Comparison of ENCODE assay signal across 8 cellular contexts in the genomic region with DNA sequence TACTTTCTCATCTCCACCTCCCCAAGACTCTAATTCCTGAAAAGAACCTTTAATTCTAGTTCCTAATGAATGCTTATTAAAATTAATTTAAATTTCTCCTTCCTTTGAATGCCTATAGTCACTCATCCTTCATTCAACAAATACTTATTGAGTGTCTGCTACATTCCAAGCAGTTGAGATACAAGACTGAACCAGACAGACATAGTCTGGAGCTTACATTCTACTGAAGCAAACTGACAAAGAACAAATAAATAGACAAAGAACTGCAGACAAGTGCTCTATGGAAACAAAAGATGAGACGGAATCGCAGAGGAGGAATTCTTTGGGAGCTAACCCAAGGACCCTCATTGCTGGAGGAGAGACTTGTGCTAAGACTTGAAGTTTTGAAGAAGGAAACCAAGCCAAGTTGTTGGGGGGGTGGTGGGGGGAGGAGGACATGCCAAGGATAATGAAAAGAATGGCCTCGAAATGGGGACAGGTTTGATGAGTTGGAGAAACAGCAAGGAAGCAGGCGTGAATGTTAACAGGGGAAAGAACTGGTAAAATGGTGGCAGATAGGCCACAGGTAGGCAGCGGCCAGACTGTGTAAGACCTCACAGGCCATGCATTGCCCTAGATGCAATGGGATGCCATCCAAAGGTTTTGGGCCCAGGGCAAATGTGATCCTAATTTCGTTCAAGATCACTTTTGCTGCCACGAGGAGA. TPM values are rescaled to one million over a fixed set of nuclear protein-coding genes. Genes with fewer than 3 reads are reported as not detected.
DNase-seq lines count a peak whose midpoint lies in the region; ATAC-seq, FAIRE-seq and TF ChIP-seq lines count a peak whose summit lies in the region.

No MANE protein-coding gene starts in this region.

- in situ Hi-C loops in IMR-90 (cut with MboI; ENCODE audit: low sequenced_read_pairs) = no loop called here

- H3K27ac ChIP-seq in IMR-90 (ENCODE audit: insufficient read depth, low read length) = peak overlapping the region; percentile 90
- H3K27ac ChIP-seq in breast epithelium = peak overlapping the region; percentile 93 to 95
- H3K27ac ChIP-seq in lower lobe of right lung = peak overlapping the region; percentile 92
- peak overlapping the region; percentile 90 for H3K27ac ChIP-seq in uterus

- no peak for FAIRE-seq in RCC 7860 (lab: Jason Lieb, UNC)

- no peak for TF ChIP-seq RAD21 in IMR-90 (IDR thresholded peaks at IDR 0.05; ENCODE audit: low read length)

- peak overlapping the region; percentile 61 for H3K23ac ChIP-seq in IMR-90 (ENCODE audit: low read depth, low read length)

- peak overlapping the region; percentile 90 for H2AK9ac ChIP-seq in IMR-90 (replicated peaks; ENCODE audit: low read depth, low read length, poor library complexity)

- H2BK15ac ChIP-seq in IMR-90 (ENCODE audit: low read depth, low read length) = no peak overlapping the region; the same call in 2 of the 3 replicates

- peak overlapping the region; percentile 72 for H3K4me3 ChIP-seq in IMR-90 (ENCODE audit: insufficient read depth, low read depth, low read length)
- peak overlapping the region; percentile 83 to 90 (median 85) for H3K4me3 ChIP-seq in breast epithelium
- H3K4me3 ChIP-seq in lower lobe of right lung = peak overlapping the region; percentile 93
- H3K4me3 ChIP-seq in uterus = peak overlapping the region; percentile 70 to 75

- H3K4me2 ChIP-seq in IMR-90 (ENCODE audit: low read depth, low read length) = peak overlapping the region; percentile 98

- H3K79me1 ChIP-seq in IMR-90 (ENCODE audit: low read depth in 1 of 2, low read length in 2 of 2) = peaks cover 21 to 53% of the 10 kb centered on the region in 2 experiments

- CTCF ChIA-PET in IMR-90 (lab: Yijun Ruan, JAX) = interaction anchor here (0.6 kb wide), 1 partner anchor 16 kb away, joined by 7 read pairs; no protein-coding TSS in a partner anchor

- peak overlapping the region; percentile 70 for H3K14ac ChIP-seq in IMR-90 (replicated peaks; ENCODE audit: low read depth, low read length)

- peak overlapping the region; percentile 78 for H2BK5ac ChIP-seq in IMR-90 (ENCODE audit: low read depth, low read length, poor library complexity, severe bottlenecking)

- ATAC-seq in IMR-90 (ENCODE audit: low read depth) (peak; percentile 15), lower lobe of right lung (peak in 1 of 2 donors; percentile 2)

- H2BK120ac ChIP-seq in IMR-90 (ENCODE audit: low read depth, low read length) = 0 out of 2 replicates have a peak overlapping the region, but pooled peaks have one; percentile 63

- peak overlapping the region; percentile 44; the same call in 1 of the 2 replicates for H3K56ac ChIP-seq in IMR-90 (ENCODE audit: extremely low read depth, insufficient read depth, low read length)

- peak overlapping the region; percentile 93 for H3K9ac ChIP-seq in IMR-90 (ENCODE audit: low read depth, low read length)

- H2BK20ac ChIP-seq in IMR-90 (ENCODE audit: low read depth, low read length) = no peak overlapping the region

- no peak for TF ChIP-seq CTCF in IMR-90 (conservative IDR thresholded peaks at IDR 0.05; ENCODE audit: low read depth, low read length)
- TF ChIP-seq CTCF in breast epithelium (IDR thresholded peaks at IDR 0.05) = no peak
- no peak for TF ChIP-seq CTCF in lower lobe of right lung (IDR thresholded peaks at IDR 0.05)
- TF ChIP-seq CTCF in uterus (IDR thresholded peaks at IDR 0.05) = no peak

- H3K9me3 ChIP-seq in IMR-90 (ENCODE audit: control insufficient read depth, insufficient read depth, low read length) = no peaks in the 10 kb centered on the region
- no peaks in the 10 kb centered on the region for H3K9me3 ChIP-seq in breast epithelium
- H3K9me3 ChIP-seq in lower lobe of right lung = no peaks in the 10 kb centered on the region
- H3K9me3 ChIP-seq in uterus = no peaks in the 10 kb centered on the region

- H4K8ac ChIP-seq in IMR-90 (ENCODE audit: low read depth in 2 of 2, low read length in 2 of 2) = peak overlapping the region; percentile 91 to 95

- H2AFZ ChIP-seq in IMR-90 (replicated peaks; ENCODE audit: low read length, poor library complexity) = peak overlapping the region; percentile 95

- peak overlapping the region; percentile 81 for H3K4ac ChIP-seq in IMR-90 (ENCODE audit: low read depth, low read length)

- peaks cover 17% of the 10 kb centered on the region for H3K36me3 ChIP-seq in IMR-90 (ENCODE audit: control insufficient read depth, insufficient read depth, low read length)
- H3K36me3 ChIP-seq in breast epithelium = no peaks in the 10 kb centered on the region
- peaks cover 38% of the 10 kb centered on the region for H3K36me3 ChIP-seq in lower lobe of right lung
- no peaks in the 10 kb centered on the region for H3K36me3 ChIP-seq in uterus

- H3K18ac ChIP-seq in IMR-90 (ENCODE audit: low read depth, low read length) = peak overlapping the region; percentile 33; the same call in 1 of the 2 replicates

- H3K27me3 ChIP-seq in IMR-90 (ENCODE audit: control insufficient read depth, insufficient read depth, low read length) = no peaks in the 10 kb centered on the region
- no peaks in the 10 kb centered on the region for H3K27me3 ChIP-seq in breast epithelium
- no peaks in the 10 kb centered on the region for H3K27me3 ChIP-seq in lower lobe of right lung (ENCODE audit: low read depth)
- H3K27me3 ChIP-seq in uterus = no peaks in the 10 kb centered on the region

- dilution Hi-C loops in IMR-90 (cut with HindIII; ENCODE audit: low sequenced_read_pairs, unreplicated experiment) = no loop called here

- peak overlapping the region; percentile 78 for H4K91ac ChIP-seq in IMR-90 (ENCODE audit: insufficient read depth, low read depth, low read length)

- peak overlapping the region; percentile 46 for H4K5ac ChIP-seq in IMR-90 (ENCODE audit: low read depth, low read length)

- H3K4me1 ChIP-seq in IMR-90 (ENCODE audit: control insufficient read depth, insufficient read depth, low read length) (peaks cover 3% of the 10 kb centered on the region; the same call in 1 of the 2 replicates), breast epithelium (peaks cover 4 to 12% of the 10 kb centered on the region in 2 donors), lower lobe of right lung (peaks cover 17% of the 10 kb centered on the region), uterus (peaks cover 0 to 13% of the 10 kb centered on the region in 2 donors)

- DNase-seq in AG20443 (ENCODE audit: low spot score) (peak; percentile 14), IMR-90 (peak; percentile 58), breast epithelium (ENCODE audit: low spot score in 2 of 2) (no peak), lower lobe of right lung (no peak), uterus (no peak), AG08396 (ENCODE audit: low spot score) (no peak), RCC 7860 (ENCODE audit: low spot score) (no peak)
- DNase-seq in stimulated activated CD4-positive, alpha-beta T cell treated with anti-CD3 and anti-CD28 coated beads, Interleukin-1b, Interleukin-23, amount 100 ng/mL, for 48 hours = no peak

- TF ChIP-seq POLR2A in IMR-90 (IDR thresholded peaks at IDR 0.05; ENCODE audit: low read depth, low read length) = 0 out of 2 replicates have a peak, but pooled peaks have one; percentile 22
- no peak for TF ChIP-seq POLR2A in breast epithelium (IDR thresholded peaks at IDR 0.05)
- no peak for TF ChIP-seq POLR2A in uterus (IDR thresholded peaks at IDR 0.05)

- POLR2A ChIA-PET in IMR-90 (lab: Charles Lee; ENCODE audit: unreplicated experiment) = interaction anchor here (1.0 to 1.2 kb wide), 2 partner anchors 10 kb away, joined by 4 to 6 read pairs; a partner anchor contains a TSS

- intact Hi-C loops in IMR-90 (cut with micrococcal nuclease) (loop anchor here (2.0 kb wide), 1 partner anchor 153 kb away; no protein-coding TSS in a partner anchor), breast epithelium (cut with DNase I; ENCODE audit: low total_unique reads) (no loop called here), lower lobe of right lung (cut with DNase I) (no loop called here), uterus (cut with DNase I; ENCODE audit: low total_unique reads) (no loop called here)

- peak overlapping the region; percentile 88 for H2AK5ac ChIP-seq in IMR-90 (ENCODE audit: low read depth, low read length)

- 4% methylated on average over 5 of the region's 7 CpGs; no CpG with 5 or more reads in 1 of the 2 experiments for WGBS in IMR-90 (ENCODE audit: extremely low coverage in 2 of 2, insufficient read length in 1 of 2), 2 experiments

- peaks cover 5% of the 10 kb centered on the region; the same call in 1 of the 2 replicates for H3K9me1 ChIP-seq in IMR-90 (ENCODE audit: insufficient read depth, low read length)

- H4K20me1 ChIP-seq in IMR-90 (ENCODE audit: insufficient read depth, low read length) = peaks cover 3% of the 10 kb centered on the region; the same call in 1 of the 2 replicates

- no TSS peak for BruUV-seq in IMR-90 (replicated peaks; lab: Mats Ljungman, UMichigan)

TF ChIP-seq in IMR-90, 13 proteins besides CTCF, POLR2A, EP300 and RAD21 (continues in another document):
- TF ChIP-seq SMC3 (IDR thresholded peaks at IDR 0.05; ENCODE audit: low read depth, low read length) (no peak), RCOR1 (IDR thresholded peaks at IDR 0.05; ENCODE audit: insufficient replicate concordance, low read length) (no peak), NFE2L2 (IDR thresholded peaks at IDR 0.05; ENCODE audit: low read depth, low read length) (no peak), MAZ (IDR thresholded peaks at IDR 0.05; ENCODE audit: borderline replicate concordance, low read depth, low read length) (no peak), FOS (IDR thresholded peaks at IDR 0.05; ENCODE audit: low read depth, low read length) (no peak), BHLHE40 (IDR thresholded peaks at IDR 0.05; ENCODE audit: low read depth, low read length) (no peak)
- TF ChIP-seq, protein P1, sequence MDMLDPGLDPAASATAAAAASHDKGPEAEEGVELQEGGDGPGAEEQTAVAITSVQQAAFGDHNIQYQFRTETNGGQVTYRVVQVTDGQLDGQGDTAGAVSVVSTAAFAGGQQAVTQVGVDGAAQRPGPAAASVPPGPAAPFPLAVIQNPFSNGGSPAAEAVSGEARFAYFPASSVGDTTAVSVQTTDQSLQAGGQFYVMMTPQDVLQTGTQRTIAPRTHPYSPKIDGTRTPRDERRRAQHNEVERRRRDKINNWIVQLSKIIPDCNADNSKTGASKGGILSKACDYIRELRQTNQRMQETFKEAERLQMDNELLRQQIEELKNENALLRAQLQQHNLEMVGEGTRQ (IDR thresholded peaks at IDR 0.05; ENCODE audit: low read depth, low read length) = no peak

RNA-seq across cellular contexts. Expression of a gene that starts 9.7 kb away (rescaled TPM):
- 14.0 and 24.2 TPM in 2 replicates for total RNA-seq in IMR-90 (2012; rRNA removed)
- 11.5 and 14.7 TPM in 2 replicates for polyA plus RNA-seq in IMR-90 (2012; rRNA removed)
- 2.8 and 3.1 TPM in 2 replicates for polyA plus RNA-seq in IMR-90 (2012; cell fraction: cytosol; rRNA removed)
- polyA plus RNA-seq in IMR-90 (2012; cell fraction: nucleus; rRNA removed; ENCODE audit: low replicate concordance) = 3.7 and 20.5 TPM in 2 replicates
- total RNA-seq in breast epithelium = 10 to 100 TPM; 14.4 to 37.5 (median 29.8) TPM
- 19.7 TPM for total RNA-seq in lower lobe of right lung
- 10 to 100 TPM in 3 of 4 donors, 1 to 10 TPM in 1; 8.7 to 46.3 (median 19.9) TPM for total RNA-seq in uterus

RNA-seq across cellular contexts. Expression of a gene that starts 25.8 kb away (rescaled TPM):
- 398 and 587 TPM in 2 replicates for total RNA-seq in IMR-90 (2012; rRNA removed)
- polyA plus RNA-seq in IMR-90 (2012; rRNA removed) = 686 and 765 TPM in 2 replicates
- polyA plus RNA-seq in IMR-90 (2012; cell fraction: cytosol; rRNA removed) = 62.7 and 145 TPM in 2 replicates
- 32.5 and 474 TPM in 2 replicates for polyA plus RNA-seq in IMR-90 (2012; cell fraction: nucleus; rRNA removed; ENCODE audit: low replicate concordance)
- 100 to 1,000 TPM; 341 to 456 (median 362) TPM for total RNA-seq in breast epithelium
- total RNA-seq in lower lobe of right lung = 666 TPM
- total RNA-seq in uterus = 100 to 1,000 TPM; 236 to 475 (median 401) TPM

Comparison
In these comparisons a context has a peak if more than half of its experiments do, and no peak if none do; other contexts are left out.
1. DNase-seq: peak in AG20443 (single experiment) and IMR-90 (single experiment); none in breast epithelium (0 of 2), lower lobe of right lung (single experiment), uterus (0 of 2), AG08396 (single experiment), RCC 7860 (single experiment) and stimulated activated CD4-positive, alpha-beta T cell treated with anti-CD3 and anti-CD28 coated beads, Interleukin-1b, Interleukin-23, amount 100 ng/mL, for 48 hours (single experiment).
2. Peak in every context shown above with its lines, with median percentiles within 50 percentile points of each other: H3K27ac ChIP-seq and H3K4me3 ChIP-seq.